Comparison of ENCODE assay signal across 20 cellular contexts in the genomic region with DNA sequence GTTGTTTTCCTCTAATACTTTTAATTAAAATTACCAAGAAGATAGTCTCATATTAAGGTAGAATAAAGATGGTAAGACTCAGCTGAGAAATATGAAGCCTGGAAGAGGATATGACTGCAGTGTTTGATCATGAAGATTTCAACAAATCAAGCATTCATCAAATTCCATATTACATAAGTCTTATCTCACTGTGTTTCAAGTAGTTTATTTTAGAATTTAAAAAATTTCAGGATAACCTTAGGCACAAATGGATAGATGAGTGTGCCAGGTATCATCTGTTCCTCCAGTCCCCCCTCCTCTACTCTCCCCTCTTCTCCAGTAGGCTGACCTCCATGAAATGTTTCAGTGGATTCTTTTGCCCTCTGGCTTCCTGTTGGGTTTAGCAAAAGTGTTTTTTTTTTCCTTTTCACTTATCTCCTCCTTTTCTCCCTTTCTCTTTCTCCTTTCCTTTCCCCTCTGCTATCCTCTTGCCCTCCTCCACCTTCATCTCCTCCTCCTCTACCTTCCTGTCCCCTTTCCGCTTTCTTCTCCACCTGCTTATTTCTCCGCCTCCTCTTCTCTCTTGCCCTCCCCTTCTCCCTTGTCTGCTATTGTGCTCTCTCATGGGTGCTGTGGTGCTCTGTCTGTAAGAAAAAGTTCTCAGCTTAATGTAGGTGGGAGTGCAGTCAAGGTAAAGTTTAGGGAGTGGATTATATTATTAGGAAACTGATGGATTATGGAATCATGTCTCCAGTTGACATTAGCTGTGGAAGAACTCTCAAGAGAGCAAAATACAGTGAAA.
DNase-seq lines count a peak whose midpoint lies in the region; ATAC-seq, FAIRE-seq and TF ChIP-seq lines count a peak whose summit lies in the region.
"Had no signal": no experiment of that assay in that cellular context is flagged by ENCODE, and none has a peak within 500 bp of the region (broad histone marks: within the 10 kb centered on the region; RNA-seq: fewer than 3 reads in every experiment).

No MANE protein-coding gene starts in this region.

- H3K27me3 ChIP-seq in PC-3 (ENCODE audit: low read length), result no peaks in the 10 kb centered on the region
- H3K27me3 ChIP-seq in endothelial cell of umbilical vein (ENCODE audit: control insufficient read depth in 2 of 2, insufficient read depth in 2 of 2, low read length in 2 of 2), result no peaks in the 10 kb centered on the region
- H3K27me3 ChIP-seq in pancreas, result no peaks in the 10 kb centered on the region

- peaks cover 3% of the 10 kb centered on the region for H3K4me1 Mint-ChIP-seq in glutamatergic neuron (ENCODE audit: low read depth, unreplicated experiment)
- H3K4me1 Mint-ChIP-seq: immature natural killer cell had no signal

- H4K20me1 ChIP-seq in PC-3 (ENCODE audit: low read length) (no peaks in the 10 kb centered on the region), endothelial cell of umbilical vein (replicated peaks; ENCODE audit: control insufficient read depth, extremely low read depth, insufficient read depth, low read length) (no peaks in the 10 kb centered on the region)

- H2AFZ ChIP-seq in PC-3 (ENCODE audit: low read length) (no peak overlapping the region), endothelial cell of umbilical vein (ENCODE audit: low read depth, low read length) (no peak overlapping the region)

- FAIRE-seq in endothelial cell of umbilical vein (lab: Jason Lieb, UNC) (peak; percentile 31), pancreas (lab: Jason Lieb, UNC) (peak; percentile 34)
- FAIRE-seq: GM12892 had no signal

- H3K27ac Mint-ChIP-seq in glutamatergic neuron (ENCODE audit: unreplicated experiment), result no peak overlapping the region
- H3K27ac Mint-ChIP-seq: natural killer cell had no signal

- CTCF ChIA-PET in PC-3 (lab: Charles Lee), result interaction anchor here (0.6 kb wide), 1 partner anchor 11 kb away, joined by 3 read pairs; no protein-coding TSS in a partner anchor
- CTCF ChIA-PET in endothelial cell of umbilical vein (lab: Charles Lee), result interaction anchor here (1.1 kb wide), 1 partner anchor 414 kb away, joined by 3 read pairs; no protein-coding TSS in a partner anchor

- no peaks in the 10 kb centered on the region for H3K9me2 ChIP-seq in PC-3 (replicated peaks; ENCODE audit: low read length)

- no TSS peak for BruUV-seq in PC-3 (replicated peaks; lab: Mats Ljungman, UMichigan)
- BruUV-seq in endothelial cell of umbilical vein (replicated peaks; lab: Mats Ljungman, UMichigan), result no TSS peak

- H3K36me3 ChIP-seq in PC-3 (ENCODE audit: low read depth, low read length) (peaks cover 18% of the 10 kb centered on the region), endothelial cell of umbilical vein (ENCODE audit: control insufficient read depth in 2 of 2, extremely low read depth in 1 of 2, insufficient read depth in 2 of 2, low read length in 2 of 2) (no peaks in the 10 kb centered on the region), pancreas (no peaks in the 10 kb centered on the region)

- H3K4me2 ChIP-seq in PC-3 (ENCODE audit: low read length), result peak overlapping the region; percentile 63
- H3K4me2 ChIP-seq in endothelial cell of umbilical vein (ENCODE audit: insufficient read depth, low read length), result peak overlapping the region; percentile 43

- WGBS in pancreas, 2 donors, result 97 to 100% methylated on average over 2 of the region's 2 CpGs

- H3K4me1 ChIP-seq in PC-3 (ENCODE audit: insufficient read depth, low read length), result peaks cover 55% of the 10 kb centered on the region
- H3K4me1 ChIP-seq in endothelial cell of umbilical vein (ENCODE audit: control insufficient read depth, extremely low read depth, insufficient read depth, low read length), result peaks cover 40% of the 10 kb centered on the region
- no peaks in the 10 kb centered on the region for H3K4me1 ChIP-seq in pancreas

- peaks cover 3% of the 10 kb centered on the region for H3K9me3 Mint-ChIP-seq in glutamatergic neuron (ENCODE audit: unreplicated experiment)
- H3K9me3 Mint-ChIP-seq: immature natural killer cell had no signal

- H3F3A ChIP-seq in PC-3 (ENCODE audit: low read length, unreplicated experiment), result peaks cover 15% of the 10 kb centered on the region

- H3K9me1 ChIP-seq in endothelial cell of umbilical vein (replicated peaks; ENCODE audit: control insufficient read depth, extremely low read depth, insufficient read depth, low read length), result no peaks in the 10 kb centered on the region

- H3K79me2 ChIP-seq in PC-3 (ENCODE audit: low read length) (peaks cover 7% of the 10 kb centered on the region; the same call in 1 of the 2 replicates), endothelial cell of umbilical vein (ENCODE audit: control insufficient read depth, insufficient read depth, low read length) (no peaks in the 10 kb centered on the region)

- intact Hi-C loops in PC-3 (cut with micrococcal nuclease), result loop anchor here (5.0 kb wide), 2 partner anchors 49 to 74 kb away; a partner anchor contains a TSS
- intact Hi-C loops in endothelial cell of umbilical vein (cut with micrococcal nuclease), result loop anchor here (5.0 kb wide), 2 partner anchors 74 to 119 kb away; a partner anchor contains a TSS
- intact Hi-C loops in pancreas (cut with DNase I), result no loop called here

- TF ChIP-seq CTCF in PC-3 (conservative IDR thresholded peaks at IDR 0.05; ENCODE audit: low read depth, low read length), result no peak
- TF ChIP-seq CTCF in endothelial cell of umbilical vein (IDR thresholded peaks at IDR 0.05; ENCODE audit: extremely low read depth in 1 of 2, insufficient read depth in 1 of 2, low read depth in 1 of 2, low read length in 2 of 2), result no peak
- no peak for TF ChIP-seq CTCF in pancreas (IDR thresholded peaks at IDR 0.05)
- TF ChIP-seq CTCF in glutamatergic neuron (IDR thresholded peaks at IDR 0.05; ENCODE audit: partially characterized antibody, unreplicated experiment), result no peak

- H3K9ac ChIP-seq in PC-3 (ENCODE audit: low read length) (no peak overlapping the region), endothelial cell of umbilical vein (replicated peaks; ENCODE audit: extremely low read depth, insufficient read depth, low read length) (no peak overlapping the region)

- H3K9me3 ChIP-seq in PC-3 (ENCODE audit: low read length), result no peaks in the 10 kb centered on the region
- no peaks in the 10 kb centered on the region for H3K9me3 ChIP-seq in endothelial cell of umbilical vein (replicated peaks; ENCODE audit: control insufficient read depth, insufficient read depth, low read length)
- H3K9me3 ChIP-seq in pancreas, result no peaks in the 10 kb centered on the region

- no peak overlapping the region for H3K4me3 Mint-ChIP-seq in glutamatergic neuron (ENCODE audit: unreplicated experiment)
- H3K4me3 Mint-ChIP-seq: immature natural killer cell, natural killer cell had no signal

- H3K36me3 Mint-ChIP-seq in glutamatergic neuron (ENCODE audit: unreplicated experiment), result peaks cover 8% of the 10 kb centered on the region
- H3K36me3 Mint-ChIP-seq: natural killer cell had no signal

- DNase-seq in ELR (ENCODE audit: low read depth) (peak; percentile 76), PC-3 (peak; percentile 70), endothelial cell of umbilical vein (ENCODE audit: low read depth, low spot score) (peak; percentile 41), pancreas (no peak), glutamatergic neuron (no peak)
- DNase-seq: activated CD4-positive, alpha-beta T cell treated with anti-CD3 and anti-CD28 coated beads for 1 hour; activated effector memory CD4-positive, alpha-beta T cell treated with Interleukin-2 at 50 U/mL for 16 hours; anterior cingulate cortex; Calu3; GDM1; immature natural killer cell; natural killer cell; NCI-H2029 treated with DMSO at 0.1 percent for 48 hours; right cardiac atrium; T-helper 9 cell had no signal

- POLR2A ChIA-PET in PC-3 (lab: Charles Lee; ENCODE audit: unreplicated experiment) (no interaction called here), endothelial cell of umbilical vein (lab: Charles Lee) (no interaction called here)

- dilution Hi-C loops in endothelial cell of umbilical vein (cut with MboI; ENCODE audit: extremely low pct_ligation_motif_present, low sequenced_read_pairs), result no loop called here

- TF ChIP-seq POLR2A in endothelial cell of umbilical vein (IDR thresholded peaks at IDR 0.05; ENCODE audit: low read depth, low read length), result no peak

- H3K27ac ChIP-seq in PC-3 (ENCODE audit: low read length), result peak overlapping the region; percentile 95
- peak overlapping the region; percentile 31 for H3K27ac ChIP-seq in endothelial cell of umbilical vein (ENCODE audit: insufficient read depth, low read depth, low read length)
- H3K27ac ChIP-seq in pancreas, result no peak overlapping the region

- peaks cover 3% of the 10 kb centered on the region for H3K27me3 Mint-ChIP-seq in glutamatergic neuron (ENCODE audit: unreplicated experiment)

- H3K4me3 ChIP-seq in PC-3 (ENCODE audit: low read length) (no peak overlapping the region; the same call in 1 of the 2 replicates), endothelial cell of umbilical vein (replicated peaks in 1 of 3; ENCODE audit: insufficient read depth in 1 of 3, low read depth in 1 of 3, low read length in 3 of 3) (no peak overlapping the region), pancreas (no peak overlapping the region)
- H3K4me3 ChIP-seq: lung had no signal

- ATAC-seq in PC-3 (peak; percentile 43), pancreas (no peak), GM19328 (IDR thresholded peaks at IDR 0.05; ENCODE audit: unreplicated experiment) (no peak), GM19467 (IDR thresholded peaks at IDR 0.05; ENCODE audit: unreplicated experiment) (no peak), HG02798 (IDR thresholded peaks at IDR 0.05; ENCODE audit: poor library complexity, unreplicated experiment) (no peak)
- ATAC-seq: natural killer cell, right cardiac atrium had no signal

TF ChIP-seq in endothelial cell of umbilical vein, 7 proteins besides CTCF, POLR2A, EP300 and RAD21:
- TF ChIP-seq, protein P1, sequence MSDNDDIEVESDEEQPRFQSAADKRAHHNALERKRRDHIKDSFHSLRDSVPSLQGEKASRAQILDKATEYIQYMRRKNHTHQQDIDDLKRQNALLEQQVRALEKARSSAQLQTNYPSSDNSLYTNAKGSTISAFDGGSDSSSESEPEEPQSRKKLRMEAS (IDR thresholded peaks at IDR 0.05; ENCODE audit: insufficient read depth, insufficient read length), result no peak
- TF ChIP-seq FOS (IDR thresholded peaks at IDR 0.05; ENCODE audit: borderline replicate concordance, insufficient read depth, low read length), result peak; percentile 39
- no peak for TF ChIP-seq JUN (IDR thresholded peaks at IDR 0.05; ENCODE audit: borderline replicate concordance, insufficient read depth, insufficient read length, low read depth)
- TF ChIP-seq EZH2 (IDR thresholded peaks at IDR 0.05; ENCODE audit: borderline replicate concordance, low read depth, low read length, severe bottlenecking), result no peak
- peak; percentile 68 for TF ChIP-seq GATA2 (IDR thresholded peaks at IDR 0.05; ENCODE audit: insufficient read depth, insufficient read length, low read depth, low read length)

Comparison
In these comparisons a context has a peak if more than half of its experiments do, and no peak if none do; other contexts are left out.
1. DNase-seq: peak in ELR (single experiment), PC-3 (single experiment) and endothelial cell of umbilical vein (single experiment); none in pancreas (0 of 6) and glutamatergic neuron (single experiment).
2. H3K27ac ChIP-seq: peak in PC-3 (single experiment) and endothelial cell of umbilical vein (single experiment); none in pancreas (0 of 4).
3. intact Hi-C loops: an anchor here in PC-3 (5.0 kb wide) and endothelial cell of umbilical vein (5.0 kb wide); none called in pancreas.